1 cellular context compared by ENCODE assay signal in genomic region chr16:4109250-4109736, GRCh38.
TF ChIP-seq lines count a peak whose summit lies in the region.

No MANE protein-coding gene starts in this region.

TF ChIP-seq in HepG2, 621 proteins besides CTCF, POLR2A, EP300 and RAD21 (continued from another document and continues in another):
- TF ChIP-seq ZNF704 (CRISPR knock-in tag; IDR thresholded peaks at IDR 0.05; ENCODE audit: borderline replicate concordance): no peak
- TF ChIP-seq KLF9 (CRISPR knock-in tag; IDR thresholded peaks at IDR 0.05; ENCODE audit: low read depth): no peak
- peak; percentile 58; the same call in 1 of the 2 replicates for TF ChIP-seq ARID4A (CRISPR knock-in tag; IDR thresholded peaks at IDR 0.05; ENCODE audit: borderline replicate concordance)
- no peak for TF ChIP-seq GTF3A (CRISPR knock-in tag; conservative IDR thresholded peaks at IDR 0.05)
- no peak for TF ChIP-seq EEA1 (CRISPR knock-in tag; IDR thresholded peaks at IDR 0.05; ENCODE audit: borderline replicate concordance)
- TF ChIP-seq NFATC3 (CRISPR knock-in tag; IDR thresholded peaks at IDR 0.05): no peak
- no peak for TF ChIP-seq ZNF326 (CRISPR knock-in tag; IDR thresholded peaks at IDR 0.05; ENCODE audit: borderline replicate concordance)
- TF ChIP-seq LCORL (IDR thresholded peaks at IDR 0.05): no peak
- TF ChIP-seq LCORL (CRISPR knock-in tag; IDR thresholded peaks at IDR 0.05): peak; percentile 82
- peak; percentile 39 for TF ChIP-seq HMG20B (CRISPR knock-in tag; conservative IDR thresholded peaks at IDR 0.05)
- peak; percentile 17; the same call in 1 of the 2 replicates for TF ChIP-seq PATZ1 (CRISPR knock-in tag; IDR thresholded peaks at IDR 0.05)
- peak; percentile 37; the same call in 1 of the 2 replicates for TF ChIP-seq ZGPAT (CRISPR knock-in tag; IDR thresholded peaks at IDR 0.05)
- TF ChIP-seq TIGD3 (CRISPR knock-in tag; IDR thresholded peaks at IDR 0.05; ENCODE audit: borderline replicate concordance): no peak
- TF ChIP-seq GMEB1 (CRISPR knock-in tag; IDR thresholded peaks at IDR 0.05; ENCODE audit: borderline replicate concordance): no peak
- TF ChIP-seq ZC3H13 (CRISPR knock-in tag; IDR thresholded peaks at IDR 0.05): no peak
- TF ChIP-seq ZNF577 (CRISPR knock-in tag; IDR thresholded peaks at IDR 0.05; ENCODE audit: borderline replicate concordance, low read depth): no peak
- no peak for TF ChIP-seq ZNF580 (CRISPR knock-in tag; IDR thresholded peaks at IDR 0.05; ENCODE audit: borderline replicate concordance, low read depth)
- no peak for TF ChIP-seq ZNF562 (CRISPR knock-in tag; IDR thresholded peaks at IDR 0.05; ENCODE audit: borderline replicate concordance)
- no peak for TF ChIP-seq TSC22D2 (CRISPR knock-in tag; IDR thresholded peaks at IDR 0.05; ENCODE audit: borderline replicate concordance)
- no peak for TF ChIP-seq ZNF530 (CRISPR knock-in tag; IDR thresholded peaks at IDR 0.05; ENCODE audit: low read depth)
- TF ChIP-seq ATRX (CRISPR knock-in tag; IDR thresholded peaks at IDR 0.05; ENCODE audit: borderline replicate concordance): no peak
- TF ChIP-seq HNRNPL (IDR thresholded peaks at IDR 0.05; ENCODE audit: low read depth, low read length): no peak
- peak; percentile 89 for TF ChIP-seq ARID5B (CRISPR knock-in tag; IDR thresholded peaks at IDR 0.05)
- TF ChIP-seq ZBTB44 (CRISPR knock-in tag; IDR thresholded peaks at IDR 0.05): no peak
- no peak for TF ChIP-seq ZNF567 (CRISPR knock-in tag; IDR thresholded peaks at IDR 0.05; ENCODE audit: borderline replicate concordance)
- 0 out of 2 replicates have a peak, but pooled peaks have one; percentile 40 for TF ChIP-seq FOXO1 (CRISPR knock-in tag; IDR thresholded peaks at IDR 0.05)
- TF ChIP-seq ZNF263 (CRISPR knock-in tag; IDR thresholded peaks at IDR 0.05): no peak
- no peak for TF ChIP-seq ETV6 (CRISPR knock-in tag; conservative IDR thresholded peaks at IDR 0.05)
- TF ChIP-seq AKAP8 (CRISPR knock-in tag; IDR thresholded peaks at IDR 0.05): no peak
- TF ChIP-seq FOSL2 (CRISPR knock-in tag; IDR thresholded peaks at IDR 0.05): peak; percentile 92
- TF ChIP-seq ZFP82 (CRISPR knock-in tag; IDR thresholded peaks at IDR 0.05; ENCODE audit: borderline replicate concordance): no peak
